24 cellular contexts compared by ENCODE assay signal in genomic region chr10:48595533-48595932, GRCh38. TPM values are rescaled to one million over a fixed set of nuclear protein-coding genes. Genes with fewer than 3 reads are reported as not detected.
"Had no signal": no experiment of that assay in that cellular context is flagged by ENCODE, and none has a peak within 500 bp of the region (broad histone marks: within the 10 kb centered on the region; RNA-seq: fewer than 3 reads in every experiment).

No MANE protein-coding gene starts in this region.

- H3K4me3 ChIP-seq: ascending aorta, cardiac muscle cell, MG63, SJSA1 had no signal

- H3K9me3 ChIP-seq: ascending aorta, MG63, SJSA1, SK-N-SH had no signal

- H3K36me3 ChIP-seq: ascending aorta, cardiac muscle cell, MG63, SJSA1 had no signal

- H3K4me1 ChIP-seq: ascending aorta, SJSA1 had no signal

- FAIRE-seq: TTC549 had no signal

- H3K9ac ChIP-seq: SK-N-SH had no signal

- H3K27me3 ChIP-seq: ascending aorta, cardiac muscle cell, MG63, SJSA1 had no signal

- H3K27ac ChIP-seq: ascending aorta, cardiac muscle cell, SJSA1 had no signal

- ATAC-seq: activated CD4-positive, alpha-beta T cell treated with anti-CD3 and anti-CD28 coated beads for 36 hours; activated CD4-positive, CD25-positive, alpha-beta regulatory T cell treated with anti-CD3 and anti-CD28 coated beads, Interleukin-2, amount 50 U/mL, for 24 hours; activated CD8-positive, alpha-beta T cell treated with anti-CD3 and anti-CD28 coated beads, Interleukin-2, amount 10 ng/mL, durations not matched to agents 7 days and 5 days; Panc1 had no signal

- H3K4me2 ChIP-seq: SK-N-SH had no signal

- DNase-seq: activated CD4-positive, alpha-beta T cell treated with anti-CD3 and anti-CD28 coated beads for 36 hours; activated CD4-positive, alpha-beta T cell treated with anti-CD3 and anti-CD28 coated beads, Interleukin-2, amount 10 ng/mL, durations not matched to agents 7 days and 5 days; activated CD4-positive, alpha-beta T cell treated with anti-CD3 and anti-CD28 coated beads, Interleukin-2, amount 50 U/mL, for 48 hours; activated CD8-positive, alpha-beta T cell treated with anti-CD3 and anti-CD28 coated beads, Interleukin-2, amount 10 ng/mL, durations not matched to agents 7 days and 5 days; activated gamma-delta T cell; activated naive CD4-positive, alpha-beta T cell treated with Interleukin-2 at 50 U/mL for 16 hours; activated naive CD8-positive, alpha-beta T cell treated with anti-CD3 and anti-CD28 coated beads, Interleukin-2, amount 10 ng/mL, durations not matched to agents 7 days and 5 days; activated T-cell treated with anti-CD3 and anti-CD28 coated beads, Interleukin-2, amount 50 U/mL, for 24 hours; Kasumi-1; KG1; NCI-H1048; NCI-H1105 treated with DMSO at 0.1 percent for 48 hours; NCI-H2029 treated with DMSO at 0.1 percent for 48 hours; NCI-H446; NCI-H526 treated with DMSO at 0.1 percent for 48 hours; SHP77; SK-N-SH had no signal

RNA-seq across cellular contexts. Expression of gene ARHGAP22, which starts 9.3 kb away (rescaled TPM):
- total RNA-seq: activated CD4-positive, alpha-beta T cell treated with anti-CD3 and anti-CD28 coated beads, Interleukin-2, amount 10 ng/mL, durations not matched to agents 7 days and 5 days; activated CD8-positive, alpha-beta T cell treated with anti-CD3 and anti-CD28 coated beads, Interleukin-2, amount 10 ng/mL, durations not matched to agents 7 days and 5 days had no signal
